8 cellular contexts compared by ENCODE assay signal in genomic region chr2:156319811-156320490, GRCh38. TPM values are rescaled to one million over a fixed set of nuclear protein-coding genes. Genes with fewer than 3 reads are reported as not detected.
DNase-seq lines count a peak whose midpoint lies in the region; ATAC-seq lines count a peak whose summit lies in the region.

No MANE protein-coding gene starts in this region.

- H3K27ac ChIP-seq in rectal smooth muscle tissue (ENCODE audit: low read depth, low read length): no peak overlapping the region
- no peak overlapping the region for H3K27ac ChIP-seq in Karpas-422 (ENCODE audit: low read length)

- no peak overlapping the region for H2AFZ ChIP-seq in Karpas-422 (ENCODE audit: low read length)

- peak; percentile 82 for DNase-seq in Caki2 (ENCODE audit: low read depth)
- DNase-seq in activated T-helper 1 cell treated with anti-CD3 and anti-CD28 coated beads, Interleukin-12 subunit alpha, Interleukin-12 subunit beta, Interleukin-2, Interleukin-4 antibody, amounts not matched to agents 30 ng/mL and 10 ng/mL and 1 ng/mL, durations not matched to agents 14 hours and 24 hours and 36 hours (ENCODE audit: low spot score): no peak
- DNase-seq in left ventricle myocardium superior: peak; percentile 74
- no peak for DNase-seq in Karpas-422
- DNase-seq in NOMO-1 (lab: John Stamatoyannopoulos, UW; ENCODE audit: unreplicated experiment in 2 of 2): no peak
- DNase-seq in NCI-H82 treated with DMSO at 0.1 percent for 48 hours (lab: John Stamatoyannopoulos, UW; ENCODE audit: unreplicated experiment): no peak

- no peaks in the 10 kb centered on the region for H3K36me3 ChIP-seq in rectal smooth muscle tissue (ENCODE audit: control insufficient read depth, insufficient read depth, low read length)
- no peaks in the 10 kb centered on the region for H3K36me3 ChIP-seq in Karpas-422 (ENCODE audit: insufficient read depth, low read length)

- H3K36me3 Mint-ChIP-seq in activated T-helper 1 cell treated with anti-CD3 and anti-CD28 coated beads, Interleukin-12 subunit alpha, Interleukin-12 subunit beta, Interleukin-2, Interleukin-4 antibody, amounts not matched to agents 30 ng/mL and 10 ng/mL and 1 ng/mL, durations not matched to agents 14 hours and 24 hours and 36 hours (ENCODE audit: low read depth): peaks cover 25% of the 10 kb centered on the region

- no peaks in the 10 kb centered on the region for H4K20me1 ChIP-seq in Karpas-422 (ENCODE audit: insufficient read depth, low read depth, low read length)

- in situ Hi-C loops in Caki2 (cut with HindIII; ENCODE audit: low pct_unique_long_range_greater_than_20kb, low sequenced_read_pairs): no loop called here

- H3K4me3 ChIP-seq in rectal smooth muscle tissue (ENCODE audit: low read length) (peak overlapping the region; percentile 67), Karpas-422 (ENCODE audit: low read length) (no peak overlapping the region)

- H3K9me2 ChIP-seq in Karpas-422 (replicated peaks; ENCODE audit: insufficient read depth, low read length): no peaks in the 10 kb centered on the region

- peaks cover 29% of the 10 kb centered on the region for H3K4me1 Mint-ChIP-seq in activated T-helper 1 cell treated with anti-CD3 and anti-CD28 coated beads, Interleukin-12 subunit alpha, Interleukin-12 subunit beta, Interleukin-2, Interleukin-4 antibody, amounts not matched to agents 30 ng/mL and 10 ng/mL and 1 ng/mL, durations not matched to agents 14 hours and 24 hours and 36 hours (ENCODE audit: low read depth)

- peaks cover 17% of the 10 kb centered on the region for H3K27me3 ChIP-seq in rectal smooth muscle tissue (ENCODE audit: control insufficient read depth, insufficient read depth, low read length)
- no peaks in the 10 kb centered on the region for H3K27me3 ChIP-seq in Karpas-422 (ENCODE audit: low read length)

- peak overlapping the region; percentile 2 for H3K4me3 Mint-ChIP-seq in activated T-helper 1 cell treated with anti-CD3 and anti-CD28 coated beads, Interleukin-12 subunit alpha, Interleukin-12 subunit beta, Interleukin-2, Interleukin-4 antibody, amounts not matched to agents 30 ng/mL and 10 ng/mL and 1 ng/mL, durations not matched to agents 14 hours and 24 hours and 36 hours

- H3K9ac ChIP-seq in rectal smooth muscle tissue (ENCODE audit: low read length) (no peak overlapping the region), Karpas-422 (ENCODE audit: low read length) (no peak overlapping the region)

- peak; percentile 91 for ATAC-seq in left ventricle myocardium superior
- no peak for ATAC-seq in HG03354 (IDR thresholded peaks at IDR 0.05; ENCODE audit: poor library complexity, severe bottlenecking, unreplicated experiment)

- peaks cover 80% of the 10 kb centered on the region for H3K27me3 Mint-ChIP-seq in activated T-helper 1 cell treated with anti-CD3 and anti-CD28 coated beads, Interleukin-12 subunit alpha, Interleukin-12 subunit beta, Interleukin-2, Interleukin-4 antibody, amounts not matched to agents 30 ng/mL and 10 ng/mL and 1 ng/mL, durations not matched to agents 14 hours and 24 hours and 36 hours (ENCODE audit: insufficient read depth)

- H3K79me2 ChIP-seq in Karpas-422 (ENCODE audit: low read length): no peaks in the 10 kb centered on the region

- H3K27ac Mint-ChIP-seq in activated T-helper 1 cell treated with anti-CD3 and anti-CD28 coated beads, Interleukin-12 subunit alpha, Interleukin-12 subunit beta, Interleukin-2, Interleukin-4 antibody, amounts not matched to agents 30 ng/mL and 10 ng/mL and 1 ng/mL, durations not matched to agents 14 hours and 24 hours and 36 hours: no peak overlapping the region

- intact Hi-C loops in activated T-helper 1 cell treated with anti-CD3 and anti-CD28 coated beads, Interleukin-12 subunit alpha, Interleukin-12 subunit beta, Interleukin-2, Interleukin-4 antibody, amounts not matched to agents 30 ng/mL and 10 ng/mL and 1 ng/mL, durations not matched to agents 14 hours and 24 hours and 36 hours (cut with micrococcal nuclease): no loop called here
- intact Hi-C loops in left ventricle myocardium superior (cut with micrococcal nuclease): no loop called here

- H3K4me2 ChIP-seq in Karpas-422 (ENCODE audit: low read depth, low read length, poor library complexity, severe bottlenecking): no peak overlapping the region

- H3K4me1 ChIP-seq in rectal smooth muscle tissue (ENCODE audit: control insufficient read depth, insufficient read depth, low read length) (peaks cover 3% of the 10 kb centered on the region), Karpas-422 (ENCODE audit: low read length) (no peaks in the 10 kb centered on the region)

- H3K9me3 ChIP-seq in Karpas-422 (ENCODE audit: low read length): peaks cover 6% of the 10 kb centered on the region; the same call in 1 of the 2 replicates

- no peaks in the 10 kb centered on the region for H3K9me3 Mint-ChIP-seq in activated T-helper 1 cell treated with anti-CD3 and anti-CD28 coated beads, Interleukin-12 subunit alpha, Interleukin-12 subunit beta, Interleukin-2, Interleukin-4 antibody, amounts not matched to agents 30 ng/mL and 10 ng/mL and 1 ng/mL, durations not matched to agents 14 hours and 24 hours and 36 hours

RNA-seq across cellular contexts. Expression of gene NR4A2, which starts 12.6 kb away (rescaled TPM):
- not detected in 2 replicates for total RNA-seq in Caki2 (2014; rRNA removed; shearing (Covaris generic); ENCODE audit: low replicate concordance)
- total RNA-seq in activated T-helper 1 cell treated with anti-CD3 and anti-CD28 coated beads, Interleukin-12 subunit alpha, Interleukin-12 subunit beta, Interleukin-2, Interleukin-4 antibody, amounts not matched to agents 30 ng/mL and 10 ng/mL and 1 ng/mL, durations not matched to agents 14 hours and 24 hours and 36 hours: 20.5 and 21.9 TPM in 2 replicates
- 1.4 TPM for total RNA-seq in left ventricle myocardium superior
- 0.40 TPM in 1 of 2 replicates, not detected in the other for total RNA-seq in Karpas-422 (2014; rRNA removed; shearing (Covaris generic); ENCODE audit: low replicate concordance)

Comparison
In these comparisons a context has a peak if more than half of its experiments do, and no peak if none do; other contexts are left out.
1. DNase-seq: peak in Caki2 (single experiment) and left ventricle myocardium superior (single experiment); none in activated T-helper 1 cell treated with anti-CD3 and anti-CD28 coated beads, Interleukin-12 subunit alpha, Interleukin-12 subunit beta, Interleukin-2, Interleukin-4 antibody, amounts not matched to agents 30 ng/mL and 10 ng/mL and 1 ng/mL, durations not matched to agents 14 hours and 24 hours and 36 hours (single experiment), Karpas-422 (single experiment), NOMO-1 (0 of 2) and NCI-H82 treated with DMSO at 0.1 percent for 48 hours (single experiment).